ENCODE assay signal across 8 cellular contexts in the genomic region with DNA sequence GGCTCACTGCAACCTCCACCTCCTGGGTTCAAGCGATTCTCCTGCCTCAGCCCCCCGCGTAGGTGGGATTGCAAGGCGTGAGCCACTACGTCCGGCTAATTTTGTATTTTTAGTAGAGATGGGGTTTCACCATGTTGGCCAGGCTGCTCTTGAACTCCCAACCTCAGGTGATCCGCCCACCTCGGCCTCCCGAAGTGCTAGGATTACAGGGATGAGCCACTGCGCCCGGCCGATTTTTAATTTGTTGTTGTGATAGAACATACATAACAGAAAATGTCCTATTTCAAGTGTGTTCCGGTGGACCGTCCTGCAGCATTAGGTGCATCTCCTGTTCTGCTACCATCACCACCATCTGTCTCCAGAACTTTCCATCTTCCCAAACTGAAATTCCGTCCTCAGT. TPM values are rescaled to one million over a fixed set of nuclear protein-coding genes. Genes with fewer than 3 reads are reported as not detected.
DNase-seq lines count a peak whose midpoint lies in the region; ATAC-seq, FAIRE-seq and TF ChIP-seq lines count a peak whose summit lies in the region.
"Not testable (repeated sequence)": the region's sequence is repeated elsewhere in the genome, so short reads cannot be mapped to it uniquely, and the experiment has no call there.

No MANE protein-coding gene starts in this region.

- H4K5ac ChIP-seq in IMR-90 (ENCODE audit: low read depth, low read length): not testable (repeated sequence)

- 100% methylated on average over 4 of the region's 15 CpGs; no CpG with 5 or more reads in 1 of the 2 experiments for WGBS in IMR-90 (ENCODE audit: extremely low coverage in 2 of 2, insufficient read length in 1 of 2), 2 experiments
- 82% methylated on average over 10 of the region's 15 CpGs for WGBS in mammary epithelial cell (ENCODE audit: low coverage, missing lambda C conversion rate)
- WGBS in esophagus squamous epithelium, 2 donors: 73 to 81% methylated on average over 15 of the region's 15 CpGs

- peak overlapping the region; percentile 88 for H3K27ac Mint-ChIP-seq in Caco-2 (ENCODE audit: unreplicated experiment)
- H3K27ac Mint-ChIP-seq in nephron progenitor cell: peak overlapping the region; percentile 7
- peak overlapping the region; percentile 72 for H3K27ac Mint-ChIP-seq in type B pancreatic cell

- H3K56ac ChIP-seq in IMR-90 (ENCODE audit: extremely low read depth, insufficient read depth, low read length): not testable (repeated sequence)

- H3K79me2 ChIP-seq in mammary epithelial cell (ENCODE audit: insufficient read depth, low read length) (peaks cover 66% of the 10 kb centered on the region), keratinocyte (ENCODE audit: control insufficient read depth, insufficient read depth, low read length) (peaks cover 54% of the 10 kb centered on the region)

- ATAC-seq in IMR-90 (ENCODE audit: low read depth); RWPE2 (ENCODE audit: low read depth): not testable (repeated sequence)

- not testable (repeated sequence) for H3K27me3 Mint-ChIP-seq in Caco-2 (ENCODE audit: insufficient read depth, unreplicated experiment); nephron progenitor cell (ENCODE audit: low read depth, poor library complexity); type B pancreatic cell

- H3K18ac ChIP-seq in IMR-90 (ENCODE audit: low read depth, low read length): not testable (repeated sequence)

- H3K4me2 ChIP-seq in IMR-90 (ENCODE audit: low read depth, low read length): not testable (repeated sequence)
- peak overlapping the region; percentile 77 for H3K4me2 ChIP-seq in mammary epithelial cell (ENCODE audit: insufficient read depth, low read depth, low read length)
- peak overlapping the region; percentile 97 for H3K4me2 ChIP-seq in keratinocyte (ENCODE audit: control insufficient read depth, extremely low read depth, insufficient read depth, low read depth, low read length)

- H3K9ac ChIP-seq in IMR-90 (ENCODE audit: low read depth, low read length): not testable (repeated sequence)
- peak overlapping the region; percentile 71 for H3K9ac ChIP-seq in mammary epithelial cell (ENCODE audit: insufficient read depth, low read length)
- H3K9ac ChIP-seq in keratinocyte (ENCODE audit: control insufficient read depth, extremely low read depth, insufficient read depth, low read length): peak overlapping the region; percentile 71

- H2AK9ac ChIP-seq in IMR-90 (replicated peaks; ENCODE audit: low read depth, low read length, poor library complexity): not testable (repeated sequence)

- peaks cover 16% of the 10 kb centered on the region for H3K9me1 ChIP-seq in IMR-90 (ENCODE audit: insufficient read depth, low read length)
- H3K9me1 ChIP-seq in keratinocyte (ENCODE audit: control insufficient read depth, extremely low read depth, insufficient read depth, low read length): not testable (repeated sequence)

- in situ Hi-C loops in IMR-90 (cut with MboI; ENCODE audit: low sequenced_read_pairs); mammary epithelial cell (cut with MboI; ENCODE audit: low sequenced_read_pairs in 2 of 2): not testable (repeated sequence)

- H3K9me3 ChIP-seq in Caco-2; IMR-90 (ENCODE audit: control insufficient read depth, insufficient read depth, low read length); RWPE2 (ENCODE audit: severe bottlenecking); mammary epithelial cell (replicated peaks; ENCODE audit: insufficient read depth, low read length); esophagus squamous epithelium; keratinocyte (ENCODE audit: control insufficient read depth, low read depth, low read length): not testable (repeated sequence)

- H3K4me3 ChIP-seq in Caco-2 (ENCODE audit: low read depth, low read length); IMR-90 (ENCODE audit: insufficient read depth, low read depth, low read length); RWPE2 (ENCODE audit: severe bottlenecking); esophagus squamous epithelium: not testable (repeated sequence)
- H3K4me3 ChIP-seq in mammary epithelial cell (replicated peaks in 1 of 3; ENCODE audit: insufficient read depth in 1 of 3, low read depth in 2 of 3, low read length in 3 of 3) (peak overlapping the region in 1 of 3 experiments; percentile 5), keratinocyte (ENCODE audit: control insufficient read depth in 2 of 3, extremely low read depth in 1 of 3, insufficient read depth in 2 of 3, low read depth in 1 of 3, low read length in 3 of 3) (peak overlapping the region in 2 of 3 experiments; percentile 47 to 60)

- H3K36me3 Mint-ChIP-seq in Caco-2 (ENCODE audit: insufficient read depth, unreplicated experiment) (peaks cover 89% of the 10 kb centered on the region), nephron progenitor cell (ENCODE audit: low read depth) (peaks cover 54% of the 10 kb centered on the region), type B pancreatic cell (peaks cover 38% of the 10 kb centered on the region)

- peaks cover 49% of the 10 kb centered on the region for H4K20me1 ChIP-seq in IMR-90 (ENCODE audit: insufficient read depth, low read length)
- H4K20me1 ChIP-seq in mammary epithelial cell (ENCODE audit: insufficient read depth, low read length); keratinocyte (ENCODE audit: control insufficient read depth, extremely low read depth, insufficient read depth, low read length): not testable (repeated sequence)

- not testable (repeated sequence) for H3K9me3 Mint-ChIP-seq in Caco-2 (ENCODE audit: unreplicated experiment); type B pancreatic cell
- peaks cover 19% of the 10 kb centered on the region for H3K9me3 Mint-ChIP-seq in nephron progenitor cell

- H2BK5ac ChIP-seq in IMR-90 (ENCODE audit: low read depth, low read length, poor library complexity, severe bottlenecking): not testable (repeated sequence)

- not testable (repeated sequence) for H2BK15ac ChIP-seq in IMR-90 (ENCODE audit: low read depth, low read length)

- H3K4me1 Mint-ChIP-seq in Caco-2 (ENCODE audit: low read depth, unreplicated experiment) (peaks cover 58% of the 10 kb centered on the region), nephron progenitor cell (peaks cover 56% of the 10 kb centered on the region), type B pancreatic cell (ENCODE audit: unreplicated experiment) (peaks cover 43% of the 10 kb centered on the region)

- intact Hi-C loops in Caco-2 (cut with micrococcal nuclease; ENCODE audit: unreplicated experiment) (loop anchor here (2.0 kb wide), 1 partner anchor 44 kb away; no protein-coding TSS in a partner anchor), mammary epithelial cell (cut with micrococcal nuclease) (loop anchor here (2.0 kb wide), 2 partner anchors 20 to 48 kb away; no protein-coding TSS in a partner anchor)
- intact Hi-C loops in IMR-90 (cut with micrococcal nuclease); esophagus squamous epithelium (cut with DNase I): not testable (repeated sequence)

- not testable (repeated sequence) for H4K91ac ChIP-seq in IMR-90 (ENCODE audit: insufficient read depth, low read depth, low read length)

- H3K4me1 ChIP-seq in Caco-2 (peaks cover 51% of the 10 kb centered on the region), IMR-90 (ENCODE audit: control insufficient read depth, insufficient read depth, low read length) (peaks cover 24% of the 10 kb centered on the region), RWPE2 (ENCODE audit: insufficient read depth, poor library complexity, severe bottlenecking) (peaks cover 60% of the 10 kb centered on the region), mammary epithelial cell (ENCODE audit: insufficient read depth, low read length) (peaks cover 69% of the 10 kb centered on the region), esophagus squamous epithelium (peaks cover 12 to 75% (median 42%) of the 10 kb centered on the region in 3 donors), keratinocyte (ENCODE audit: control insufficient read depth, extremely low read depth, insufficient read depth, low read length) (peaks cover 70% of the 10 kb centered on the region)

- BruUV-seq in Caco-2 (replicated peaks; lab: Mats Ljungman, UMichigan); IMR-90 (replicated peaks; lab: Mats Ljungman, UMichigan); mammary epithelial cell (replicated peaks; lab: Mats Ljungman, UMichigan): not testable (repeated sequence)

- POLR2A ChIA-PET in Caco-2 (lab: Charles Lee): interaction anchor here (1.0 kb wide), 1 partner anchor 9 kb away, joined by 3 read pairs; no protein-coding TSS in a partner anchor
- POLR2A ChIA-PET in IMR-90 (lab: Charles Lee; ENCODE audit: unreplicated experiment): not testable (repeated sequence)

- dilution Hi-C loops in IMR-90 (cut with HindIII; ENCODE audit: low sequenced_read_pairs, unreplicated experiment); mammary epithelial cell (cut with HindIII; ENCODE audit: low sequenced_read_pairs); keratinocyte (cut with MboI; ENCODE audit: extremely low pct_ligation_motif_present, low sequenced_read_pairs): not testable (repeated sequence)

- H3K4me3 Mint-ChIP-seq in Caco-2 (ENCODE audit: unreplicated experiment) (peak overlapping the region; percentile 43), type B pancreatic cell (peak overlapping the region; percentile 6)
- H3K4me3 Mint-ChIP-seq in nephron progenitor cell: not testable (repeated sequence)

- H3K79me1 ChIP-seq in IMR-90 (ENCODE audit: low read depth in 1 of 2, low read length in 2 of 2): peaks cover 40 to 69% of the 10 kb centered on the region in 2 experiments

- TF ChIP-seq RAD21 in IMR-90 (IDR thresholded peaks at IDR 0.05; ENCODE audit: low read length): not testable (repeated sequence)

- FAIRE-seq in keratinocyte (lab: Jason Lieb, UNC): not testable (repeated sequence)

- CTCF ChIA-PET in Caco-2 (lab: Charles Lee): interaction anchor here (1.3 kb wide), 1 partner anchor 27 kb away, joined by 4 read pairs; no protein-coding TSS in a partner anchor
- CTCF ChIA-PET in IMR-90 (lab: Yijun Ruan, JAX); mammary epithelial cell (lab: Charles Lee; ENCODE audit: low non-redundant PET): not testable (repeated sequence)

- H2BK120ac ChIP-seq in IMR-90 (ENCODE audit: low read depth, low read length): not testable (repeated sequence)

- H2AK5ac ChIP-seq in IMR-90 (ENCODE audit: low read depth, low read length): 0 out of 2 replicates have a peak overlapping the region, but pooled peaks have one; percentile 36

- not testable (repeated sequence) for H4K8ac ChIP-seq in IMR-90 (ENCODE audit: low read depth in 2 of 2, low read length in 2 of 2)

- H3K27ac ChIP-seq in IMR-90 (ENCODE audit: insufficient read depth, low read length): not testable (repeated sequence)
- peak overlapping the region; percentile 97 for H3K27ac ChIP-seq in RWPE2 (ENCODE audit: poor library complexity, severe bottlenecking)
- peak overlapping the region; percentile 95 for H3K27ac ChIP-seq in mammary epithelial cell (ENCODE audit: insufficient read depth, low read depth, low read length)
- H3K27ac ChIP-seq in esophagus squamous epithelium: peak overlapping the region; percentile 44 to 85 (median 63)
- H3K27ac ChIP-seq in keratinocyte (ENCODE audit: control insufficient read depth, insufficient read depth, low read length): peak overlapping the region; percentile 98

- H3K27me3 ChIP-seq in Caco-2 (replicated peaks; ENCODE audit: control insufficient read depth, insufficient read depth, low read length); IMR-90 (ENCODE audit: control insufficient read depth, insufficient read depth, low read length); RWPE2 (ENCODE audit: insufficient read depth, poor library complexity, severe bottlenecking); mammary epithelial cell (ENCODE audit: insufficient read depth, low read length); esophagus squamous epithelium; keratinocyte (ENCODE audit: control insufficient read depth, extremely low read depth, insufficient read depth, low read length): not testable (repeated sequence)

- TF ChIP-seq CTCF in Caco-2 (IDR thresholded peaks at IDR 0.05; ENCODE audit: insufficient read depth in 1 of 2, low read depth in 1 of 2, low read length in 1 of 2, severe bottlenecking in 1 of 2, unreplicated experiment in 1 of 2); IMR-90 (conservative IDR thresholded peaks at IDR 0.05; ENCODE audit: low read depth, low read length); RWPE2 (IDR thresholded peaks at IDR 0.05; ENCODE audit: poor library complexity, severe bottlenecking); mammary epithelial cell (conservative IDR thresholded peaks at IDR 0.05 in 1 of 2, IDR thresholded peaks at IDR 0.05 in 1 of 2; ENCODE audit: extremely low read depth in 1 of 2, insufficient read depth in 1 of 2, low read depth in 1 of 2, low read length in 2 of 2); esophagus squamous epithelium (IDR thresholded peaks at IDR 0.05); keratinocyte (optimal IDR thresholded peaks at IDR 0.05 in 1 of 3, IDR thresholded peaks at IDR 0.05 in 1 of 3, conservative IDR thresholded peaks at IDR 0.05 in 1 of 3; ENCODE audit: extremely low read depth in 1 of 3, insufficient read depth in 2 of 3, low read length in 3 of 3); nephron progenitor cell (IDR thresholded peaks at IDR 0.05); type B pancreatic cell (conservative IDR thresholded peaks at IDR 0.05): not testable (repeated sequence)

- not testable (repeated sequence) for H3K23ac ChIP-seq in IMR-90 (ENCODE audit: low read depth, low read length)

- H3K4ac ChIP-seq in IMR-90 (ENCODE audit: low read depth, low read length): not testable (repeated sequence)

- H3K36me3 ChIP-seq in Caco-2 (ENCODE audit: control insufficient read depth, insufficient read depth, low read length); mammary epithelial cell (ENCODE audit: insufficient read depth, low read length); keratinocyte (ENCODE audit: control insufficient read depth in 2 of 2, extremely low read depth in 1 of 2, insufficient read depth in 2 of 2, low read length in 2 of 2): not testable (repeated sequence)
- H3K36me3 ChIP-seq in IMR-90 (ENCODE audit: control insufficient read depth, insufficient read depth, low read length) (peaks cover 21% of the 10 kb centered on the region), RWPE2 (ENCODE audit: low read depth) (peaks cover 18% of the 10 kb centered on the region), esophagus squamous epithelium (peaks cover 0 to 13% (median 0%) of the 10 kb centered on the region in 3 donors)

- H2AFZ ChIP-seq in IMR-90 (replicated peaks; ENCODE audit: low read length, poor library complexity); mammary epithelial cell (ENCODE audit: low read depth, low read length); keratinocyte (ENCODE audit: control insufficient read depth, low read length): not testable (repeated sequence)

- TF ChIP-seq POLR2A in IMR-90 (IDR thresholded peaks at IDR 0.05; ENCODE audit: low read depth, low read length); esophagus squamous epithelium (IDR thresholded peaks at IDR 0.05): not testable (repeated sequence)

- not testable (repeated sequence) for H2BK20ac ChIP-seq in IMR-90 (ENCODE audit: low read depth, low read length)

- not testable (repeated sequence) for H3K14ac ChIP-seq in IMR-90 (replicated peaks; ENCODE audit: low read depth, low read length)

- DNase-seq in Caco-2; IMR-90; RWPE2 (ENCODE audit: low spot score); mammary epithelial cell; esophagus squamous epithelium (lab: John Stamatoyannopoulos, UW); keratinocyte (ENCODE audit: low read depth, low spot score); nephron progenitor cell; type B pancreatic cell (ENCODE audit: extremely low spot score, unreplicated experiment): not testable (repeated sequence)

RNA-seq across cellular contexts. Expression of a gene that starts 55.3 kb away (rescaled TPM):
- total RNA-seq in Caco-2 (2022) (68.4 and 76.7 TPM in 2 replicates), IMR-90 (2012; rRNA removed) (52.5 and 52.8 TPM in 2 replicates), mammary epithelial cell (100 to 1,000 TPM; 126 to 128 TPM), esophagus squamous epithelium (10 to 100 TPM; 19.5 to 34.9 (median 28.7) TPM), type B pancreatic cell (ENCODE audit: low replicate concordance) (65.1 and 68.0 TPM in 2 replicates)
- polyA plus RNA-seq in IMR-90 (2012; rRNA removed) (116 and 120 TPM in 2 replicates), mammary epithelial cell (87.8 TPM), keratinocyte (90.4 to 99.3 TPM (median 94.4 TPM) in 3 replicates)
- 89.4 and 117 TPM in 2 replicates for polyA plus RNA-seq in IMR-90 (2012; cell fraction: cytosol; rRNA removed)
- 67.9 and 90.2 TPM in 2 replicates for polyA plus RNA-seq in IMR-90 (2012; cell fraction: nucleus; rRNA removed; ENCODE audit: low replicate concordance)
- polyA minus RNA-seq in mammary epithelial cell (188 TPM), keratinocyte (119 to 243 TPM (median 131 TPM) in 3 replicates)
- 28.0 TPM for polyA plus RNA-seq in keratinocyte (2011; ENCODE audit: low read depth)
- polyA plus RNA-seq in keratinocyte (2011; cell fraction: cytosol; rRNA removed): 105 and 138 TPM in 2 replicates
- polyA plus RNA-seq in keratinocyte (2011; cell fraction: nucleus; rRNA removed): 102 and 138 TPM in 2 replicates
- 68.0 and 95.5 TPM in 2 replicates for polyA plus RNA-seq in keratinocyte (2012; ENCODE audit: low replicate concordance)
- polyA minus RNA-seq in keratinocyte (2011; cell fraction: cytosol; rRNA and poly(A)+ RNA removed): 140 TPM
- polyA minus RNA-seq in keratinocyte (2011; cell fraction: nucleus; rRNA and poly(A)+ RNA removed): 67.5 and 81.9 TPM in 2 replicates

Comparison
In these comparisons a context has a peak if more than half of its experiments do, and no peak if none do; other contexts are left out.
1. H3K27ac Mint-ChIP-seq: peak in every context shown above with its lines; median percentile 88 in Caco-2; 72 in type B pancreatic cell; 7 in nephron progenitor cell.